6 cellular contexts compared by ENCODE assay signal in genomic region chr4:986428-986948, GRCh38. TPM values are rescaled to one million over a fixed set of nuclear protein-coding genes. Genes with fewer than 3 reads are reported as not detected.
DNase-seq lines count a peak whose midpoint lies in the region; ATAC-seq and TF ChIP-seq lines count a peak whose summit lies in the region.

No MANE protein-coding gene starts in this region.

- CTCF ChIA-PET in CD4-positive, alpha-beta memory T cell (lab: Charles Lee; ENCODE audit: partially characterized antibody) = interaction anchor here (1.1 to 2.4 kb wide), 3 partner anchors 12 to 245 kb away, joined by 3 to 29 read pairs (median 4); partner anchors contain the start of genes GAK and TMEM175

- 1 to 2% (median 2%) methylated on average over 14 to 20 of the region's 20 CpGs for WGBS in ovary, 3 donors

- no peak for TF ChIP-seq EP300 in ovary (IDR thresholded peaks at IDR 0.05)

- H3K4me1 ChIP-seq in CD4-positive, alpha-beta memory T cell (ENCODE audit: insufficient read depth, low read length) = peaks cover 34% of the 10 kb centered on the region
- peaks cover 14% of the 10 kb centered on the region for H3K4me1 ChIP-seq in ovary (ENCODE audit: insufficient read depth)

- POLR2A ChIA-PET in CD4-positive, alpha-beta memory T cell (lab: Charles Lee; ENCODE audit: partially characterized antibody) = interaction anchor here (0.6 to 2.7 kb wide), 9 partner anchors 14 to 244 kb away, joined by 3 to 19 read pairs (median 5); partner anchors contain the start of genes DGKQ, GAK and TMEM175

- ATAC-seq in HG02884 (IDR thresholded peaks at IDR 0.05; ENCODE audit: unreplicated experiment) (peak; percentile 24), GM21737 (IDR thresholded peaks at IDR 0.05; ENCODE audit: unreplicated experiment) (no peak)

- no peak for TF ChIP-seq POLR2A in ovary (IDR thresholded peaks at IDR 0.05)

- H3K9me3 ChIP-seq in CD4-positive, alpha-beta memory T cell (ENCODE audit: control insufficient read depth in 1 of 2, low read length in 2 of 2) = no peaks in the 10 kb centered on the region
- no peaks in the 10 kb centered on the region for H3K9me3 ChIP-seq in ovary

- H3K27me3 Mint-ChIP-seq in CD4-positive, alpha-beta memory T cell = no peaks in the 10 kb centered on the region
- H3K27me3 Mint-ChIP-seq in chondrocyte (ENCODE audit: low read depth) = no peaks in the 10 kb centered on the region

- H3K4me3 ChIP-seq in CD4-positive, alpha-beta memory T cell (ENCODE audit: low read length in 2 of 2) = peak overlapping the region; percentile 76 to 83
- peak overlapping the region; percentile 68 for H3K4me3 ChIP-seq in ovary

- H3K27ac ChIP-seq in CD4-positive, alpha-beta memory T cell (ENCODE audit: low read depth, low read length) = peak overlapping the region; percentile 60
- H3K27ac ChIP-seq in ovary = peak overlapping the region in 1 of 2 donors; percentile 52

- H3K36me3 Mint-ChIP-seq in CD4-positive, alpha-beta memory T cell = peaks cover 0 to 2% of the 10 kb centered on the region in 2 donors
- H3K36me3 Mint-ChIP-seq in chondrocyte (ENCODE audit: low read depth) = peaks cover 1% of the 10 kb centered on the region

- H3K27ac Mint-ChIP-seq in CD4-positive, alpha-beta memory T cell = peak overlapping the region; percentile 40 to 92 (median 83)
- peak overlapping the region; percentile 57 for H3K27ac Mint-ChIP-seq in chondrocyte (ENCODE audit: unreplicated experiment)

- no peaks in the 10 kb centered on the region for H3K27me3 ChIP-seq in CD4-positive, alpha-beta memory T cell (ENCODE audit: insufficient read depth, low read length)
- no peaks in the 10 kb centered on the region for H3K27me3 ChIP-seq in ovary

- no peak for DNase-seq in CD4-positive, alpha-beta memory T cell
- DNase-seq in chondrocyte (ENCODE audit: low spot score) = no peak
- DNase-seq in ovary = no peak
- DNase-seq in GM13976 (ENCODE audit: low spot score) = no peak

- intact Hi-C loops in CD4-positive, alpha-beta memory T cell (cut with micrococcal nuclease) = loop anchor here (1.0 to 2.0 kb wide), 3 partner anchors 13 to 244 kb away; partner anchors contain the start of genes DGKQ and FGFRL1
- intact Hi-C loops in ovary (cut with DNase I) = loop anchor here in 3 of 4 donors (5.0 to 10.0 kb wide), 3 partner anchors 242 to 252 kb away; no protein-coding TSS in a partner anchor

- TF ChIP-seq CTCF in chondrocyte (IDR thresholded peaks at IDR 0.05) = no peak
- TF ChIP-seq CTCF in ovary (IDR thresholded peaks at IDR 0.05) = no peak
- no peak for TF ChIP-seq CTCF in GM13976 (IDR thresholded peaks at IDR 0.05; ENCODE audit: borderline replicate concordance, control extremely low read depth, extremely low read depth, insufficient read depth, missing control alignments)

- H3K4me3 Mint-ChIP-seq in CD4-positive, alpha-beta memory T cell = peak overlapping the region; percentile 88 to 95 (median 90)
- peak overlapping the region; percentile 94 for H3K4me3 Mint-ChIP-seq in chondrocyte (ENCODE audit: unreplicated experiment)

- H3K4me1 Mint-ChIP-seq in CD4-positive, alpha-beta memory T cell = peaks cover 8 to 35% (median 15%) of the 10 kb centered on the region in 4 donors
- H3K4me1 Mint-ChIP-seq in chondrocyte (ENCODE audit: low read depth) = peaks cover 22% of the 10 kb centered on the region

- in situ Hi-C loops in GM13976 (cut with MboI; ENCODE audit: low sequenced_read_pairs, unreplicated experiment) = no loop called here

- no peaks in the 10 kb centered on the region for H3K9me3 Mint-ChIP-seq in CD4-positive, alpha-beta memory T cell
- H3K9me3 Mint-ChIP-seq in chondrocyte (ENCODE audit: low read depth) = no peaks in the 10 kb centered on the region

- H3K36me3 ChIP-seq in CD4-positive, alpha-beta memory T cell (ENCODE audit: insufficient read depth, low read length) = no peaks in the 10 kb centered on the region
- H3K36me3 ChIP-seq in ovary = no peaks in the 10 kb centered on the region

RNA-seq across cellular contexts. Expression of gene IDUA, which starts 0.4 kb away (rescaled TPM):
- 10 to 100 TPM; 63.0 to 64.1 TPM for total RNA-seq in CD4-positive, alpha-beta memory T cell
- 10 to 100 TPM in 1 of 2 donors, 1 to 10 TPM in 1; 5.0 to 14.4 TPM for polyA plus RNA-seq in CD4-positive, alpha-beta memory T cell
- total RNA-seq in chondrocyte = 42.6 to 53.0 TPM (median 46.0 TPM) in 3 replicates
- 10 to 100 TPM; 13.9 to 49.1 (median 33.9) TPM for total RNA-seq in ovary
- 10 to 100 TPM in 1 of 2 donors, 1 to 10 TPM in 1; 3.1 to 17.2 TPM for polyA plus RNA-seq in ovary

RNA-seq across cellular contexts. Expression of gene SLC26A1, which starts 6.7 kb away (rescaled TPM):
- 1 to 10 TPM in 1 of 2 experiments, under 1 TPM in 1; 0.55 to 1.6 TPM for total RNA-seq in CD4-positive, alpha-beta memory T cell
- 1 to 10 TPM in 1 of 2 donors, under 1 TPM in 1; 0.59 to 1.0 TPM for polyA plus RNA-seq in CD4-positive, alpha-beta memory T cell
- total RNA-seq in chondrocyte = 0.72 to 1.6 TPM (median 0.75 TPM) in 3 replicates
- 1 to 10 TPM in 1 of 7 donors, under 1 TPM in 5, not detected in 1; 0.10 to 1.1 (median 0.21) TPM for total RNA-seq in ovary
- under 1 TPM; 0.28 to 0.36 TPM for polyA plus RNA-seq in ovary

RNA-seq across cellular contexts. Expression of gene DGKQ, which starts 13.1 kb away (rescaled TPM):
- 10 to 100 TPM; 25.9 to 29.6 TPM for total RNA-seq in CD4-positive, alpha-beta memory T cell
- polyA plus RNA-seq in CD4-positive, alpha-beta memory T cell = 10 to 100 TPM in 1 of 2 donors, 1 to 10 TPM in 1; 1.9 to 10.6 TPM
- total RNA-seq in chondrocyte (15.4 to 18.6 TPM (median 17.2 TPM) in 3 replicates), ovary (10 to 100 TPM in 2 of 7 donors, 1 to 10 TPM in 5; 5.5 to 12.9 (median 7.0) TPM)
- 1 to 10 TPM in 1 of 2 donors, under 1 TPM in 1; 0.53 to 5.7 TPM for polyA plus RNA-seq in ovary

RNA-seq across cellular contexts. Expression of gene FGFRL1, which starts 24.9 kb away (rescaled TPM):
- 10 to 100 TPM; 22.4 TPM for total RNA-seq in CD4-positive, alpha-beta memory T cell
- polyA plus RNA-seq in CD4-positive, alpha-beta memory T cell = 1 to 10 TPM in 1 of 2 donors, under 1 TPM in 1; 0.64 to 2.3 TPM
- total RNA-seq in chondrocyte = 70.4 to 76.3 TPM (median 75.7 TPM) in 3 replicates
- total RNA-seq in ovary = 10 to 100 TPM; 23.4 to 59.1 (median 40.2) TPM
- 10 to 100 TPM; 29.5 to 29.6 TPM for polyA plus RNA-seq in ovary

RNA-seq across cellular contexts. Expression of gene TMEM175, which starts 54.2 kb away (rescaled TPM):
- total RNA-seq in CD4-positive, alpha-beta memory T cell = 10 to 100 TPM; 45.7 to 52.3 TPM
- polyA plus RNA-seq in CD4-positive, alpha-beta memory T cell = 10 to 100 TPM; 11.5 to 16.9 TPM
- total RNA-seq in chondrocyte (25.5 to 47.5 TPM (median 26.1 TPM) in 3 replicates), ovary (10 to 100 TPM; 10.6 to 28.4 (median 21.2) TPM)
- polyA plus RNA-seq in ovary = 10 to 100 TPM; 10.9 to 25.1 TPM
